20 cellular contexts compared by ENCODE assay signal in the genomic region with DNA sequence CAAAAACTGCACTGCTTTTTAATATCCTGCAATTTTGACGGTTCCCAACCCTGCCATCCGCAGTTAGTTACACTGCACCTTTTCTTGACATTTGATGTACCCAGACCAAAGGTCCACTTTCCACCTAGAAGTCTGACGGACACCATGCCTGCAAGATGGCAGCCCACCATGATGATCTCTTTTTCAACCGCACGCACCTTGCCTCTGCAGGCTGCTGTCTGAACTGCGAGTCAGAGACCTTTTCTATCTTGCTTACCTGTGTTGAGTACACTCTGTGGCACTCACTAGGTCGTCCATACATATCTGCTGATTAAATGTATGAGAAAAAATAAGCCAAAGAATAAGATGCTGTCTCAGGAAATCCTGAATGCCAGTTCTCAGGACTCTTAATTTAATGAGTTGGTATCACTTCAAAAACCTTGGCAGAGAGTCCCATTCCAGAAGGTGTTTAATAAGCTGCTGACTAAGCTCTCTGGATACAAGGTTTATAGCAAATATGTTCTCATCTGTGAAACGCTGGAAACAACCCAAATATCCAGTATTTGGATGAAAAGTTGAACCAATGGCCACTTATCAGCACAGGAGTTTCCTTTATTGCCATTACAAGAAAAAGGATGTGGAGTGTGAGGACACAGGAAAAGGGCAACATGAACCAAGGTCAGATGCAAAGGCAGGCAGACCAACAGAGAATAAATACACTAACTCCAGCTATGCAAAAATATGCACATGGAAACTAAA.
"Had no signal": no experiment of that assay in that cellular context is flagged by ENCODE, and none has a peak within 500 bp of the region (broad histone marks: within the 10 kb centered on the region; RNA-seq: fewer than 3 reads in every experiment).

No MANE protein-coding gene starts in this region.

- H3K4me1 Mint-ChIP-seq: activated CD8-positive, alpha-beta memory T cell treated with anti-CD3 and anti-CD28 coated beads, Interleukin-2, amount 10 ng/mL, durations not matched to agents 7 days and 5 days; activated naive CD4-positive, alpha-beta T cell treated with anti-CD3 and anti-CD28 coated beads, Interleukin-2, amount 50 U/mL, for 24 hours; central memory CD8-positive, alpha-beta T cell; stimulated activated naive CD8-positive, alpha-beta T cell treated with anti-CD3 and anti-CD28 coated beads, Interleukin-15, amount 100 ng/mL, for 72 hours had no signal

- H3K9me3 ChIP-seq: adrenal gland, body of pancreas, left ventricle myocardium inferior, psoas muscle, upper lobe of right lung had no signal

- H3K27ac ChIP-seq: adrenal gland, body of pancreas, coronary artery, psoas muscle, upper lobe of right lung had no signal

- H3K36me3 ChIP-seq: adrenal gland, left ventricle myocardium inferior, upper lobe of right lung had no signal

- H3K9me3 Mint-ChIP-seq: activated naive CD4-positive, alpha-beta T cell treated with anti-CD3 and anti-CD28 coated beads, Interleukin-2, amount 50 U/mL, for 24 hours; central memory CD8-positive, alpha-beta T cell; nephron had no signal

- H3K36me3 Mint-ChIP-seq: activated CD8-positive, alpha-beta memory T cell treated with anti-CD3 and anti-CD28 coated beads, Interleukin-2, amount 10 ng/mL, durations not matched to agents 7 days and 5 days; activated naive CD4-positive, alpha-beta T cell treated with anti-CD3 and anti-CD28 coated beads, Interleukin-2, amount 50 U/mL, for 24 hours had no signal

- H3K4me3 Mint-ChIP-seq: activated CD8-positive, alpha-beta memory T cell treated with anti-CD3 and anti-CD28 coated beads, Interleukin-2, amount 10 ng/mL, durations not matched to agents 7 days and 5 days; activated naive CD4-positive, alpha-beta T cell treated with anti-CD3 and anti-CD28 coated beads, Interleukin-2, amount 50 U/mL, for 24 hours; central memory CD8-positive, alpha-beta T cell; nephron; stimulated activated naive CD8-positive, alpha-beta T cell treated with anti-CD3 and anti-CD28 coated beads, Interleukin-15, amount 100 ng/mL, for 72 hours had no signal

- H3K27me3 ChIP-seq: adrenal gland, body of pancreas, upper lobe of right lung had no signal

- ATAC-seq: activated CD8-positive, alpha-beta memory T cell treated with anti-CD3 and anti-CD28 coated beads, Interleukin-2, amount 10 ng/mL, durations not matched to agents 7 days and 5 days; body of pancreas; psoas muscle; sciatic nerve; stimulated activated naive CD8-positive, alpha-beta T cell treated with anti-CD3 and anti-CD28 coated beads, Interleukin-15, amount 100 ng/mL, for 72 hours; upper lobe of right lung had no signal

- DNase-seq: activated CD4-positive, alpha-beta T cell treated with anti-CD3 and anti-CD28 coated beads, Interleukin-2, amount 50 U/mL, for 4 hours; activated CD8-positive, alpha-beta memory T cell treated with anti-CD3 and anti-CD28 coated beads, Interleukin-2, amount 10 ng/mL, durations not matched to agents 7 days and 5 days; activated T-cell treated with anti-CD3 and anti-CD28 coated beads, Interleukin-2, amount 50 U/mL, for 1 hour; adrenal gland; body of pancreas; effector CD8-positive, alpha-beta T cell; foreskin melanocyte; left ventricle myocardium inferior; mesendoderm; occipital lobe; psoas muscle; stimulated activated CD4-positive, alpha-beta T cell treated with anti-CD3 and anti-CD28 coated beads, Interleukin-1b, Interleukin-23, amount 100 ng/mL, for 48 hours; stimulated activated naive CD8-positive, alpha-beta T cell treated with anti-CD3 and anti-CD28 coated beads, Interleukin-15, amount 100 ng/mL, for 72 hours; SW 1271; upper lobe of right lung had no signal

- H3K4me3 ChIP-seq: adrenal gland, body of pancreas, coronary artery, left ventricle myocardium inferior, psoas muscle, upper lobe of right lung had no signal

- H3K27ac Mint-ChIP-seq: activated CD8-positive, alpha-beta memory T cell treated with anti-CD3 and anti-CD28 coated beads, Interleukin-2, amount 10 ng/mL, durations not matched to agents 7 days and 5 days; activated naive CD4-positive, alpha-beta T cell treated with anti-CD3 and anti-CD28 coated beads, Interleukin-2, amount 50 U/mL, for 24 hours; stimulated activated naive CD8-positive, alpha-beta T cell treated with anti-CD3 and anti-CD28 coated beads, Interleukin-15, amount 100 ng/mL, for 72 hours had no signal
